ENCODE assay signal across 8 cellular contexts in the genomic region with DNA sequence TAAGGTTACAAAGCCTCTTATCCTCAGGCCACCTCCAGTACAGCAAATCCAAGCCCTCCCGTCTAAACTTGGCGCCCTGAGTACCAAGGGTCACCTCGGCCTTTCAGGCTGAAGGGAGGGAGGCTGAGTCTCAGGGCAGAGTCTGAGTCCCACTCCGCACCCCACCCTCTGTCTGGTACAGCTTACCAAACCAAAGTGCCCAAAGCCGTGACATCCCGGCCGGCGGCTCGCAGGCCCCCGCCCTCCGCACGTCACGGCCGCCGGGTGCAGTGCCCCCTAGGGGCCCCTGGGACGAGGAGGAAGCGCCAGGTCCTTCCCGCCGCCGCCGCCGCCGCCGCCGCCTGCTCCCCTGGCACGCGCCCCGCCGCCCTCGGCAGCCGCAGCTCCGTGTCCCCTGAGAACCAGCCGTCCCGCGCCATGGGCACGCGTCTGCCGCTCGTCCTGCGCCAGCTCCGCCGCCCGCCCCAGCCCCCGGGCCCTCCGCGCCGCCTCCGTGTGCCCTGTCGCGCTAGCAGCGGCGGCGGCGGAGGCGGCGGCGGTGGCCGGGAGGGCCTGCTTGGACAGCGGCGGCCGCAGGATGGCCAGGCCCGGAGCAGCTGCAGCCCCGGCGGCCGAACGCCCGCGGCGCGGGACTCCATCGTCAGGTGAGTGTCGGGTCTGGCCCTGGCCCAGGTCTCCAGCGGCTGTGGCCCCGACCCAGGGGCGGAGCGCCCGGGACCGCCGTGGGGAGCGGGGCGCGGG. TPM values are rescaled to one million over a fixed set of nuclear protein-coding genes. Genes with fewer than 3 reads are reported as not detected.
DNase-seq lines count a peak whose midpoint lies in the region; ATAC-seq and TF ChIP-seq lines count a peak whose summit lies in the region.

A gene (plus strand): TSS at position 297 of the 741 bp plus-strand sequence. CDS start 121 bp downstream, at position 418.

- peak within 1 kb of the TSS; percentile 70 for H3K4me3 ChIP-seq in ectodermal cell (ENCODE audit: insufficient read depth, low read depth, low read length)
- peak within 1 kb of the TSS; percentile 79 for H3K4me3 ChIP-seq in lung

- peaks cover 22% of the 10 kb centered on the region for H3K4me1 Mint-ChIP-seq in activated CD4-positive, alpha-beta memory T cell treated with anti-CD3 and anti-CD28 coated beads for 36 hours (ENCODE audit: low read depth)

- intact Hi-C loops in activated CD4-positive, alpha-beta memory T cell treated with anti-CD3 and anti-CD28 coated beads for 36 hours (cut with micrococcal nuclease) = loop anchor here (1.0 to 10.0 kb wide), 4 partner anchors 52 to 589 kb away; a partner anchor contains a TSS

- peaks cover 3% of the 10 kb centered on the region for H3K36me3 Mint-ChIP-seq in activated CD4-positive, alpha-beta memory T cell treated with anti-CD3 and anti-CD28 coated beads for 36 hours

- H3K9me3 Mint-ChIP-seq in activated CD4-positive, alpha-beta memory T cell treated with anti-CD3 and anti-CD28 coated beads for 36 hours = no peaks in the 10 kb centered on the region

- H3K27me3 Mint-ChIP-seq in activated CD4-positive, alpha-beta memory T cell treated with anti-CD3 and anti-CD28 coated beads for 36 hours = peaks cover 13% of the 10 kb centered on the region

- WGBS in ectodermal cell, 2 experiments = 0% methylated on average over 82 of the region's 82 CpGs
- WGBS in lung, 2 donors = 0 to 1% methylated on average over 39 to 82 of the region's 82 CpGs

- H3K27me3 ChIP-seq in ectodermal cell (ENCODE audit: control insufficient read depth, insufficient read depth, low read length, poor library complexity, severe bottlenecking) (no peaks in the 10 kb centered on the region), lung (ENCODE audit: control insufficient read depth, insufficient read depth) (no peaks in the 10 kb centered on the region)

- H3K36me3 ChIP-seq in ectodermal cell (ENCODE audit: control insufficient read depth, insufficient read depth, low read length) (no peaks in the 10 kb centered on the region), lung (ENCODE audit: control insufficient read depth in 2 of 2, insufficient read depth in 2 of 2, low read length in 2 of 2) (no peaks in the 10 kb centered on the region)

- ATAC-seq in GM18861 (IDR thresholded peaks at IDR 0.05; ENCODE audit: unreplicated experiment) = peak; percentile 72
- ATAC-seq in HG03066 (IDR thresholded peaks at IDR 0.05; ENCODE audit: low read depth, unreplicated experiment) = peak; percentile 73
- peak; percentile 64 for ATAC-seq in lung (ENCODE audit: insufficient read depth, low FRiP score)

- no peaks in the 10 kb centered on the region for H3K4me1 ChIP-seq in ectodermal cell (ENCODE audit: control insufficient read depth, insufficient read depth, low read length)
- peaks cover 0 to 6% of the 10 kb centered on the region in 2 donors for H3K4me1 ChIP-seq in lung (ENCODE audit: control insufficient read depth in 2 of 2, insufficient read depth in 2 of 2, low read length in 2 of 2)

- H3K9me3 ChIP-seq in ectodermal cell (ENCODE audit: control insufficient read depth, low read length) = no peaks in the 10 kb centered on the region
- no peaks in the 10 kb centered on the region for H3K9me3 ChIP-seq in lung (ENCODE audit: control insufficient read depth in 2 of 2, insufficient read depth in 1 of 2, low read length in 1 of 2)

- peak; percentile 29 for TF ChIP-seq CTCF in AG09319 (IDR thresholded peaks at IDR 0.05; ENCODE audit: low read depth, low read length)
- TF ChIP-seq CTCF in lung (IDR thresholded peaks at IDR 0.05; ENCODE audit: control extremely low read depth, extremely low read depth) = peak; percentile 43

- DNase-seq in AG09319 (ENCODE audit: extremely low read depth, low read depth) (peak; percentile 80), NCI-H524 (lab: John Stamatoyannopoulos, UW) (peak; percentile 71 to 80), lung (ENCODE audit: low spot score) (peak; percentile 74)
- DNase-seq in activated CD4-positive, alpha-beta memory T cell treated with anti-CD3 and anti-CD28 coated beads for 36 hours = peak; percentile 84
- peak; percentile 67 for DNase-seq in stimulated activated CD4-positive, alpha-beta T cell treated with anti-CD3 and anti-CD28 coated beads, TNF-alpha, amount 100 ng/mL, for 4 hours (ENCODE audit: low read depth in 3 of 3)

- POLR2A ChIA-PET in activated CD4-positive, alpha-beta memory T cell treated with anti-CD3 and anti-CD28 coated beads for 36 hours (lab: Charles Lee) = interaction anchor here (0.8 to 1.4 kb wide), 3 partner anchors 9 to 447 kb away, joined by 3 to 4 read pairs (median 3); no protein-coding TSS in a partner anchor

- peak within 1 kb of the TSS; percentile 91 for H3K27ac Mint-ChIP-seq in activated CD4-positive, alpha-beta memory T cell treated with anti-CD3 and anti-CD28 coated beads for 36 hours

- H3K27ac ChIP-seq in ectodermal cell (ENCODE audit: insufficient read depth, low read depth, low read length, poor library complexity, severe bottlenecking) (peak within 1 kb of the TSS; percentile 94), lung (ENCODE audit: low read depth in 1 of 2, low read length in 1 of 2) (peak within 1 kb of the TSS; percentile 70 to 94)

- H3K4me3 Mint-ChIP-seq in activated CD4-positive, alpha-beta memory T cell treated with anti-CD3 and anti-CD28 coated beads for 36 hours = peak within 1 kb of the TSS; percentile 92

- CTCF ChIA-PET in activated CD4-positive, alpha-beta memory T cell treated with anti-CD3 and anti-CD28 coated beads for 36 hours (lab: Charles Lee) = interaction anchor here (0.5 to 3.1 kb wide), 14 partner anchors 15 to 722 kb away, joined by 3 to 15 read pairs (median 3); no protein-coding TSS in a partner anchor

RNA-seq across cellular contexts. Expression of the gene that starts here (rescaled TPM):
- total RNA-seq in activated CD4-positive, alpha-beta memory T cell treated with anti-CD3 and anti-CD28 coated beads for 36 hours = 100 to 1,000 TPM; 115 to 119 TPM
- 40.7 TPM for polyA plus RNA-seq in ectodermal cell (2013, experiment 1 of 4)
- polyA plus RNA-seq in ectodermal cell (2013, experiment 2 of 4) = 32.9 TPM
- polyA plus RNA-seq in ectodermal cell (2013, experiment 3 of 4) = 25.2 TPM
- 26.7 TPM for polyA plus RNA-seq in ectodermal cell (2013, experiment 4 of 4)
- 10 to 100 TPM in 1 of 2 donors, 1 to 10 TPM in 1; 8.8 to 34.9 TPM for total RNA-seq in lung
- 10 to 100 TPM in 1 of 2 donors, 1 to 10 TPM in 1; 7.6 to 13.1 TPM for polyA plus RNA-seq in lung

Comparison
In these comparisons a context has a peak if more than half of its experiments do, and no peak if none do; other contexts are left out.
1. Peak in every context shown above with its lines: DNase-seq, ATAC-seq, H3K4me3 ChIP-seq and H3K27ac ChIP-seq.